23 cellular contexts compared by ENCODE assay signal in genomic region chr2:147440694-147441093, GRCh38.
DNase-seq lines count a peak whose midpoint lies in the region; ATAC-seq and TF ChIP-seq lines count a peak whose summit lies in the region.
"Had no signal": no experiment of that assay in that cellular context is flagged by ENCODE, and none has a peak within 500 bp of the region (broad histone marks: within the 10 kb centered on the region; RNA-seq: fewer than 3 reads in every experiment).

No MANE protein-coding gene starts in this region.

- H3K27me3 Mint-ChIP-seq in endodermal cell (ENCODE audit: insufficient read depth) (no peaks in the 10 kb centered on the region), neural progenitor cell (ENCODE audit: insufficient read depth, low read depth) (peaks cover 5% of the 10 kb centered on the region)
- H3K27me3 Mint-ChIP-seq in activated CD8-positive, alpha-beta T cell treated with anti-CD3 and anti-CD28 coated beads for 36 hours, result no peaks in the 10 kb centered on the region
- no peaks in the 10 kb centered on the region for H3K27me3 Mint-ChIP-seq in natural killer cell treated with Interleukin-12 subunit alpha and Interleukin-12 subunit beta and Interleukin-15 and Interleukin-18, amount 100 ng/mL, for 72 hours
- H3K27me3 Mint-ChIP-seq: activated naive CD8-positive, alpha-beta T cell; IgD-negative memory B cell; naive B cell; stimulated activated memory B cell treated with anti-CD40 and anti-IgM and Interleukin-4, amounts not matched to agents 10 μg/mL and 1 μg/mL and 100 μg/mL, for 72 hours had no signal

- no peaks in the 10 kb centered on the region for H3K27me3 ChIP-seq in endodermal cell (ENCODE audit: control insufficient read depth, insufficient read depth, low read length, poor library complexity, severe bottlenecking)
- no peaks in the 10 kb centered on the region for H3K27me3 ChIP-seq in neural progenitor cell
- H3K27me3 ChIP-seq: left lung had no signal

- no peak for TF ChIP-seq CTCF in endodermal cell (conservative IDR thresholded peaks at IDR 0.05)
- no peak for TF ChIP-seq CTCF in neural progenitor cell (IDR thresholded peaks at IDR 0.05)
- TF ChIP-seq CTCF in activated CD8-positive, alpha-beta T cell treated with anti-CD3 and anti-CD28 coated beads for 36 hours (IDR thresholded peaks at IDR 0.05), result no peak

- H3K36me3 ChIP-seq in endodermal cell (ENCODE audit: control insufficient read depth, insufficient read depth, low read length) (no peaks in the 10 kb centered on the region), neural progenitor cell (no peaks in the 10 kb centered on the region)
- H3K36me3 ChIP-seq: left lung had no signal

- DNase-seq in NCI-H1436 (lab: John Stamatoyannopoulos, UW), result peak; percentile 66
- DNase-seq in NCI-H2107 (lab: John Stamatoyannopoulos, UW), result peak; percentile 28
- DNase-seq in endodermal cell, result no peak
- peak; percentile 72 for DNase-seq in neural progenitor cell (ENCODE audit: low spot score)
- no peak for DNase-seq in activated CD8-positive, alpha-beta T cell treated with anti-CD3 and anti-CD28 coated beads for 36 hours
- no peak for DNase-seq in stimulated activated naive CD4-positive, alpha-beta T cell treated with Interleukin-2 at 50 U/mL for 16 hours (lab: John Stamatoyannopoulos, UW)
- no peak for DNase-seq in LoVo (ENCODE audit: low spot score)
- DNase-seq in natural killer cell treated with Interleukin-12 subunit alpha and Interleukin-12 subunit beta and Interleukin-15 and Interleukin-18, amount 100 ng/mL, for 72 hours (ENCODE audit: low spot score), result no peak
- DNase-seq: activated CD4-positive, alpha-beta T cell treated with anti-CD3 and anti-CD28 coated beads for 48 hours; activated effector memory CD4-positive, alpha-beta T cell treated with anti-CD3 and anti-CD28 coated beads, Interleukin-2, amount 50 U/mL, for 16 hours; activated T-cell treated with anti-CD3 and anti-CD28 coated beads, Interleukin-2, amount 50 U/mL, for 1 hour; CD8-positive, alpha-beta memory T cell; DMS 273 treated with DMSO at 0.1 percent for 48 hours; effector CD4-positive, alpha-beta T cell; left lung; naive B cell; NCI-H1048; NCI-H526 treated with DMSO at 0.1 percent for 48 hours; substantia nigra had no signal

- no peaks in the 10 kb centered on the region for H3K36me3 Mint-ChIP-seq in endodermal cell (ENCODE audit: low read depth)
- H3K36me3 Mint-ChIP-seq in neural progenitor cell, result no peaks in the 10 kb centered on the region
- H3K36me3 Mint-ChIP-seq in activated CD8-positive, alpha-beta T cell treated with anti-CD3 and anti-CD28 coated beads for 36 hours (ENCODE audit: low read depth), result no peaks in the 10 kb centered on the region
- H3K36me3 Mint-ChIP-seq in natural killer cell treated with Interleukin-12 subunit alpha and Interleukin-12 subunit beta and Interleukin-15 and Interleukin-18, amount 100 ng/mL, for 72 hours, result no peaks in the 10 kb centered on the region
- H3K36me3 Mint-ChIP-seq: CD8-positive, alpha-beta memory T cell; naive B cell; stimulated activated memory B cell treated with anti-CD40 and anti-IgM and Interleukin-4, amounts not matched to agents 10 μg/mL and 1 μg/mL and 100 μg/mL, for 72 hours had no signal

- H2AFZ ChIP-seq in neural progenitor cell (replicated peaks), result no peak overlapping the region

- intact Hi-C loops in activated CD8-positive, alpha-beta T cell treated with anti-CD3 and anti-CD28 coated beads for 36 hours (cut with micrococcal nuclease), result no loop called here

- CTCF ChIA-PET in activated CD8-positive, alpha-beta T cell treated with anti-CD3 and anti-CD28 coated beads for 36 hours (lab: Charles Lee), result no interaction called here

- H3K9me3 ChIP-seq in endodermal cell (ENCODE audit: control insufficient read depth, low read length), result peaks cover 3% of the 10 kb centered on the region
- no peaks in the 10 kb centered on the region for H3K9me3 ChIP-seq in neural progenitor cell (ENCODE audit: low read depth)
- H3K9me3 ChIP-seq: left lung had no signal

- H3K27ac Mint-ChIP-seq in endodermal cell (no peak overlapping the region), neural progenitor cell (no peak overlapping the region)
- no peak overlapping the region for H3K27ac Mint-ChIP-seq in activated CD8-positive, alpha-beta T cell treated with anti-CD3 and anti-CD28 coated beads for 36 hours
- H3K27ac Mint-ChIP-seq in natural killer cell treated with Interleukin-12 subunit alpha and Interleukin-12 subunit beta and Interleukin-15 and Interleukin-18, amount 100 ng/mL, for 72 hours, result no peak overlapping the region
- H3K27ac Mint-ChIP-seq: activated naive CD8-positive, alpha-beta T cell; CD8-positive, alpha-beta memory T cell; IgD-negative memory B cell; naive B cell; stimulated activated memory B cell treated with anti-CD40 and anti-IgM and Interleukin-4, amounts not matched to agents 10 μg/mL and 1 μg/mL and 100 μg/mL, for 72 hours had no signal

- H3K4me3 ChIP-seq in endodermal cell (ENCODE audit: low read length) (peak overlapping the region; percentile 9), neural progenitor cell (peak overlapping the region; percentile 6)
- H3K4me3 ChIP-seq: GM12878, left lung had no signal

- WGBS in endodermal cell (ENCODE audit: insufficient coverage in 1 of 2, insufficient read length in 1 of 2), 2 experiments, result 75 to 82% methylated on average over 1 of the region's 1 CpG

- peak overlapping the region; percentile 65 for H3K27ac ChIP-seq in endodermal cell (ENCODE audit: low read depth, low read length)
- H3K27ac ChIP-seq in neural progenitor cell, result peak overlapping the region; percentile 53
- H3K27ac ChIP-seq: left lung had no signal

- H3K4me3 Mint-ChIP-seq in endodermal cell, result no peak overlapping the region
- H3K4me3 Mint-ChIP-seq in neural progenitor cell, result no peak overlapping the region
- no peak overlapping the region for H3K4me3 Mint-ChIP-seq in activated CD8-positive, alpha-beta T cell treated with anti-CD3 and anti-CD28 coated beads for 36 hours
- H3K4me3 Mint-ChIP-seq in natural killer cell treated with Interleukin-12 subunit alpha and Interleukin-12 subunit beta and Interleukin-15 and Interleukin-18, amount 100 ng/mL, for 72 hours, result no peak overlapping the region
- H3K4me3 Mint-ChIP-seq: activated naive CD8-positive, alpha-beta T cell; CD8-positive, alpha-beta memory T cell; IgD-negative memory B cell; naive B cell; stimulated activated memory B cell treated with anti-CD40 and anti-IgM and Interleukin-4, amounts not matched to agents 10 μg/mL and 1 μg/mL and 100 μg/mL, for 72 hours had no signal

- H3F3A ChIP-seq in neural progenitor cell (ENCODE audit: low read depth), result peaks cover 19% of the 10 kb centered on the region

- ATAC-seq in activated CD8-positive, alpha-beta T cell treated with anti-CD3 and anti-CD28 coated beads for 36 hours, result no peak
- ATAC-seq in natural killer cell treated with Interleukin-12 subunit alpha and Interleukin-12 subunit beta and Interleukin-15 and Interleukin-18, amount 100 ng/mL, for 72 hours, result no peak
- ATAC-seq: GM12878; left lung; stimulated activated memory B cell treated with anti-CD40 and anti-IgM and Interleukin-4, amounts not matched to agents 10 μg/mL and 1 μg/mL and 100 μg/mL, for 72 hours had no signal

- H3K9ac ChIP-seq in endodermal cell (ENCODE audit: extremely low read depth, low read length, poor library complexity, severe bottlenecking) (no peak overlapping the region), neural progenitor cell (no peak overlapping the region)

- peaks cover 33% of the 10 kb centered on the region for H3K4me1 Mint-ChIP-seq in endodermal cell
- H3K4me1 Mint-ChIP-seq in neural progenitor cell, result peaks cover 10% of the 10 kb centered on the region
- H3K4me1 Mint-ChIP-seq in activated CD8-positive, alpha-beta T cell treated with anti-CD3 and anti-CD28 coated beads for 36 hours (ENCODE audit: low read depth), result no peaks in the 10 kb centered on the region
- no peaks in the 10 kb centered on the region for H3K4me1 Mint-ChIP-seq in natural killer cell treated with Interleukin-12 subunit alpha and Interleukin-12 subunit beta and Interleukin-15 and Interleukin-18, amount 100 ng/mL, for 72 hours (ENCODE audit: low read depth in 2 of 2)
- H3K4me1 Mint-ChIP-seq: CD8-positive, alpha-beta memory T cell; IgD-negative memory B cell; naive B cell; stimulated activated memory B cell treated with anti-CD40 and anti-IgM and Interleukin-4, amounts not matched to agents 10 μg/mL and 1 μg/mL and 100 μg/mL, for 72 hours had no signal

- POLR2A ChIA-PET in activated CD8-positive, alpha-beta T cell treated with anti-CD3 and anti-CD28 coated beads for 36 hours (lab: Charles Lee), result no interaction called here

- H3K4me1 ChIP-seq in endodermal cell (ENCODE audit: control insufficient read depth, insufficient read depth, low read length), result peaks cover 10% of the 10 kb centered on the region
- H3K4me1 ChIP-seq in neural progenitor cell, result peaks cover 39% of the 10 kb centered on the region
- H3K4me1 ChIP-seq: left lung had no signal

- H3K9me3 Mint-ChIP-seq in endodermal cell (no peaks in the 10 kb centered on the region), neural progenitor cell (peaks cover 2% of the 10 kb centered on the region)
- no peaks in the 10 kb centered on the region for H3K9me3 Mint-ChIP-seq in activated CD8-positive, alpha-beta T cell treated with anti-CD3 and anti-CD28 coated beads for 36 hours
- no peaks in the 10 kb centered on the region for H3K9me3 Mint-ChIP-seq in natural killer cell treated with Interleukin-12 subunit alpha and Interleukin-12 subunit beta and Interleukin-15 and Interleukin-18, amount 100 ng/mL, for 72 hours
- H3K9me3 Mint-ChIP-seq: IgD-negative memory B cell; stimulated activated memory B cell treated with anti-CD40 and anti-IgM and Interleukin-4, amounts not matched to agents 10 μg/mL and 1 μg/mL and 100 μg/mL, for 72 hours had no signal

- H3K4me2 ChIP-seq in neural progenitor cell, result peak overlapping the region; percentile 69

- H3K79me2 ChIP-seq in neural progenitor cell (ENCODE audit: low read depth), result no peaks in the 10 kb centered on the region

- H4K20me1 ChIP-seq in neural progenitor cell (ENCODE audit: low read depth), result no peaks in the 10 kb centered on the region

Comparison
In these comparisons a context has a peak if more than half of its experiments do, and no peak if none do; other contexts are left out.
1. DNase-seq: peak in NCI-H1436 (single experiment), NCI-H2107 (single experiment) and neural progenitor cell (single experiment); none in endodermal cell (single experiment), activated CD8-positive, alpha-beta T cell treated with anti-CD3 and anti-CD28 coated beads for 36 hours (single experiment), stimulated activated naive CD4-positive, alpha-beta T cell treated with Interleukin-2 at 50 U/mL for 16 hours (single experiment), LoVo (single experiment) and natural killer cell treated with Interleukin-12 subunit alpha and Interleukin-12 subunit beta and Interleukin-15 and Interleukin-18, amount 100 ng/mL, for 72 hours (single experiment).